ENCODE assay signal across 29 cellular contexts in genomic region chr21:31518580-31518979, GRCh38.
"Had no signal": no experiment of that assay in that cellular context is flagged by ENCODE, and none has a peak within 500 bp of the region (broad histone marks: within the 10 kb centered on the region; RNA-seq: fewer than 3 reads in every experiment).

No MANE protein-coding gene starts in this region.

- H3K4me3 ChIP-seq: coronary artery, dorsolateral prefrontal cortex, esophagus squamous epithelium, gastroesophageal sphincter, heart right ventricle had no signal

- H3K4me1 Mint-ChIP-seq: central memory CD8-positive, alpha-beta T cell had no signal

- H3K27me3 Mint-ChIP-seq: activated CD4-positive, alpha-beta memory T cell treated with anti-CD3 and anti-CD28 coated beads for 36 hours; activated T-cell treated with anti-CD3 and anti-CD28 coated beads, Interleukin-2, amount 50 U/mL, for 24 hours; dendritic cell treated with granulocyte-macrophage colony-stimulating factor and Interleukin-4, amounts not matched to agents 40 ng/mL and 50 ng/mL, for 4 days had no signal

- H3K27ac ChIP-seq: brain microvascular endothelial cell, coronary artery, dorsolateral prefrontal cortex, epithelial cell of prostate, esophagus squamous epithelium, gastroesophageal sphincter, heart right ventricle, WERI-Rb-1 had no signal

- H3K9me3 Mint-ChIP-seq: activated CD4-positive, alpha-beta memory T cell treated with anti-CD3 and anti-CD28 coated beads for 36 hours; activated CD4-positive, alpha-beta T cell treated with anti-CD3 and anti-CD28 coated beads, Interleukin-2, amount 10 ng/mL, durations not matched to agents 24 days and 14 days; activated naive CD4-positive, alpha-beta T cell treated with anti-CD3 and anti-CD28 coated beads, Interleukin-2, amount 10 ng/mL, durations not matched to agents 7 days and 5 days; activated naive CD4-positive, alpha-beta T cell treated with anti-CD3 and anti-CD28 coated beads, Interleukin-2, amount 50 U/mL, for 72 hours; activated naive CD8-positive, alpha-beta T cell treated with anti-CD3 and anti-CD28 coated beads, Interleukin-2, amount 10 ng/mL, durations not matched to agents 7 days and 5 days; activated T-cell treated with anti-CD3 and anti-CD28 coated beads, Interleukin-2, amount 50 U/mL, for 24 hours; activated T-cell treated with anti-CD3 and anti-CD28 coated beads, Interleukin-2, amount 50 U/mL, for 72 hours; central memory CD8-positive, alpha-beta T cell; dendritic cell treated with granulocyte-macrophage colony-stimulating factor and Interleukin-4, amounts not matched to agents 40 ng/mL and 50 ng/mL, for 4 days; effector memory CD8-positive, alpha-beta T cell had no signal

- DNase-seq: activated CD4-positive, alpha-beta memory T cell treated with anti-CD3 and anti-CD28 coated beads for 36 hours; activated CD4-positive, alpha-beta T cell treated with anti-CD3 and anti-CD28 coated beads for 36 hours; activated CD4-positive, alpha-beta T cell treated with anti-CD3 and anti-CD28 coated beads, Interleukin-2, amount 10 ng/mL, durations not matched to agents 24 days and 14 days; activated CD4-positive, CD25-positive, alpha-beta regulatory T cell; activated CD4-positive, CD25-positive, alpha-beta regulatory T cell treated with anti-CD3 and anti-CD28 coated beads, Interleukin-2, amount 50 U/mL, for 72 hours; activated CD8-positive, alpha-beta memory T cell treated with anti-CD3 and anti-CD28 coated beads, Interleukin-2, amount 50 U/mL, for 48 hours; activated gamma-delta T cell; activated naive CD4-positive, alpha-beta T cell; activated naive CD4-positive, alpha-beta T cell treated with anti-CD3 and anti-CD28 coated beads, Interleukin-2, amount 10 ng/mL, durations not matched to agents 7 days and 5 days; activated naive CD8-positive, alpha-beta T cell treated with anti-CD3 and anti-CD28 coated beads, Interleukin-2, amount 10 ng/mL, durations not matched to agents 7 days and 5 days; activated T-cell treated with anti-CD3 and anti-CD28 coated beads for 4 hours; activated T-cell treated with anti-CD3 and anti-CD28 coated beads, Interleukin-2, amount 50 U/mL, for 24 hours; activated T-cell treated with anti-CD3 and anti-CD28 coated beads, Interleukin-2, amount 50 U/mL, for 72 hours; anterior cingulate cortex; brain microvascular endothelial cell; dorsolateral prefrontal cortex; effector CD4-positive, alpha-beta T cell; effector memory CD8-positive, alpha-beta T cell; esophagus squamous epithelium; foreskin melanocyte; heart right ventricle; T-helper 2 cell; WERI-Rb-1 had no signal

- H3K9me3 ChIP-seq: esophagus squamous epithelium, gastroesophageal sphincter, heart right ventricle had no signal

- H3K27me3 ChIP-seq: brain microvascular endothelial cell, dorsolateral prefrontal cortex, esophagus squamous epithelium had no signal

- H3K36me3 ChIP-seq: brain microvascular endothelial cell, esophagus squamous epithelium, gastroesophageal sphincter, heart right ventricle had no signal

- H3K4me3 Mint-ChIP-seq: activated CD4-positive, alpha-beta memory T cell treated with anti-CD3 and anti-CD28 coated beads for 36 hours; activated CD4-positive, alpha-beta T cell treated with anti-CD3 and anti-CD28 coated beads for 36 hours; activated CD4-positive, alpha-beta T cell treated with anti-CD3 and anti-CD28 coated beads, Interleukin-2, amount 10 ng/mL, durations not matched to agents 24 days and 14 days; activated naive CD4-positive, alpha-beta T cell treated with anti-CD3 and anti-CD28 coated beads, Interleukin-2, amount 10 ng/mL, durations not matched to agents 7 days and 5 days; activated naive CD8-positive, alpha-beta T cell treated with anti-CD3 and anti-CD28 coated beads, Interleukin-2, amount 10 ng/mL, durations not matched to agents 7 days and 5 days; activated T-cell treated with anti-CD3 and anti-CD28 coated beads, Interleukin-2, amount 50 U/mL, for 24 hours; activated T-cell treated with anti-CD3 and anti-CD28 coated beads, Interleukin-2, amount 50 U/mL, for 72 hours; central memory CD8-positive, alpha-beta T cell; dendritic cell treated with granulocyte-macrophage colony-stimulating factor and Interleukin-4, amounts not matched to agents 40 ng/mL and 50 ng/mL, for 4 days; effector memory CD8-positive, alpha-beta T cell had no signal

- H3K36me3 Mint-ChIP-seq: activated CD4-positive, alpha-beta memory T cell treated with anti-CD3 and anti-CD28 coated beads for 36 hours; activated naive CD4-positive, alpha-beta T cell treated with anti-CD3 and anti-CD28 coated beads, Interleukin-2, amount 10 ng/mL, durations not matched to agents 7 days and 5 days; activated naive CD4-positive, alpha-beta T cell treated with anti-CD3 and anti-CD28 coated beads, Interleukin-2, amount 50 U/mL, for 72 hours had no signal

- H3K27ac Mint-ChIP-seq: activated CD4-positive, alpha-beta memory T cell treated with anti-CD3 and anti-CD28 coated beads for 36 hours; activated CD4-positive, alpha-beta T cell treated with anti-CD3 and anti-CD28 coated beads for 36 hours; activated CD4-positive, alpha-beta T cell treated with anti-CD3 and anti-CD28 coated beads, Interleukin-2, amount 10 ng/mL, durations not matched to agents 24 days and 14 days; activated naive CD4-positive, alpha-beta T cell treated with anti-CD3 and anti-CD28 coated beads, Interleukin-2, amount 10 ng/mL, durations not matched to agents 7 days and 5 days; activated naive CD4-positive, alpha-beta T cell treated with anti-CD3 and anti-CD28 coated beads, Interleukin-2, amount 50 U/mL, for 72 hours; activated naive CD8-positive, alpha-beta T cell treated with anti-CD3 and anti-CD28 coated beads, Interleukin-2, amount 10 ng/mL, durations not matched to agents 7 days and 5 days; activated T-cell treated with anti-CD3 and anti-CD28 coated beads, Interleukin-2, amount 50 U/mL, for 24 hours; activated T-cell treated with anti-CD3 and anti-CD28 coated beads, Interleukin-2, amount 50 U/mL, for 72 hours; dendritic cell treated with granulocyte-macrophage colony-stimulating factor and Interleukin-4, amounts not matched to agents 40 ng/mL and 50 ng/mL, for 4 days; effector memory CD8-positive, alpha-beta T cell had no signal

- ATAC-seq: activated CD4-positive, alpha-beta T cell treated with anti-CD3 and anti-CD28 coated beads for 36 hours; activated T-cell treated with anti-CD3 and anti-CD28 coated beads, Interleukin-2, amount 50 U/mL, for 72 hours; effector memory CD8-positive, alpha-beta T cell; gastroesophageal sphincter; heart right ventricle had no signal

- H3K4me1 ChIP-seq: gastroesophageal sphincter, heart right ventricle had no signal
